2 cellular contexts compared by ENCODE assay signal in genomic region chr3:176916777-176917176, GRCh38.
TF ChIP-seq lines count a peak whose summit lies in the region.

No MANE protein-coding gene starts in this region.

TF ChIP-seq in GM23338, 12 proteins besides CTCF, POLR2A, EP300 and RAD21 (continued from another document):
- TF ChIP-seq, protein P1, sequence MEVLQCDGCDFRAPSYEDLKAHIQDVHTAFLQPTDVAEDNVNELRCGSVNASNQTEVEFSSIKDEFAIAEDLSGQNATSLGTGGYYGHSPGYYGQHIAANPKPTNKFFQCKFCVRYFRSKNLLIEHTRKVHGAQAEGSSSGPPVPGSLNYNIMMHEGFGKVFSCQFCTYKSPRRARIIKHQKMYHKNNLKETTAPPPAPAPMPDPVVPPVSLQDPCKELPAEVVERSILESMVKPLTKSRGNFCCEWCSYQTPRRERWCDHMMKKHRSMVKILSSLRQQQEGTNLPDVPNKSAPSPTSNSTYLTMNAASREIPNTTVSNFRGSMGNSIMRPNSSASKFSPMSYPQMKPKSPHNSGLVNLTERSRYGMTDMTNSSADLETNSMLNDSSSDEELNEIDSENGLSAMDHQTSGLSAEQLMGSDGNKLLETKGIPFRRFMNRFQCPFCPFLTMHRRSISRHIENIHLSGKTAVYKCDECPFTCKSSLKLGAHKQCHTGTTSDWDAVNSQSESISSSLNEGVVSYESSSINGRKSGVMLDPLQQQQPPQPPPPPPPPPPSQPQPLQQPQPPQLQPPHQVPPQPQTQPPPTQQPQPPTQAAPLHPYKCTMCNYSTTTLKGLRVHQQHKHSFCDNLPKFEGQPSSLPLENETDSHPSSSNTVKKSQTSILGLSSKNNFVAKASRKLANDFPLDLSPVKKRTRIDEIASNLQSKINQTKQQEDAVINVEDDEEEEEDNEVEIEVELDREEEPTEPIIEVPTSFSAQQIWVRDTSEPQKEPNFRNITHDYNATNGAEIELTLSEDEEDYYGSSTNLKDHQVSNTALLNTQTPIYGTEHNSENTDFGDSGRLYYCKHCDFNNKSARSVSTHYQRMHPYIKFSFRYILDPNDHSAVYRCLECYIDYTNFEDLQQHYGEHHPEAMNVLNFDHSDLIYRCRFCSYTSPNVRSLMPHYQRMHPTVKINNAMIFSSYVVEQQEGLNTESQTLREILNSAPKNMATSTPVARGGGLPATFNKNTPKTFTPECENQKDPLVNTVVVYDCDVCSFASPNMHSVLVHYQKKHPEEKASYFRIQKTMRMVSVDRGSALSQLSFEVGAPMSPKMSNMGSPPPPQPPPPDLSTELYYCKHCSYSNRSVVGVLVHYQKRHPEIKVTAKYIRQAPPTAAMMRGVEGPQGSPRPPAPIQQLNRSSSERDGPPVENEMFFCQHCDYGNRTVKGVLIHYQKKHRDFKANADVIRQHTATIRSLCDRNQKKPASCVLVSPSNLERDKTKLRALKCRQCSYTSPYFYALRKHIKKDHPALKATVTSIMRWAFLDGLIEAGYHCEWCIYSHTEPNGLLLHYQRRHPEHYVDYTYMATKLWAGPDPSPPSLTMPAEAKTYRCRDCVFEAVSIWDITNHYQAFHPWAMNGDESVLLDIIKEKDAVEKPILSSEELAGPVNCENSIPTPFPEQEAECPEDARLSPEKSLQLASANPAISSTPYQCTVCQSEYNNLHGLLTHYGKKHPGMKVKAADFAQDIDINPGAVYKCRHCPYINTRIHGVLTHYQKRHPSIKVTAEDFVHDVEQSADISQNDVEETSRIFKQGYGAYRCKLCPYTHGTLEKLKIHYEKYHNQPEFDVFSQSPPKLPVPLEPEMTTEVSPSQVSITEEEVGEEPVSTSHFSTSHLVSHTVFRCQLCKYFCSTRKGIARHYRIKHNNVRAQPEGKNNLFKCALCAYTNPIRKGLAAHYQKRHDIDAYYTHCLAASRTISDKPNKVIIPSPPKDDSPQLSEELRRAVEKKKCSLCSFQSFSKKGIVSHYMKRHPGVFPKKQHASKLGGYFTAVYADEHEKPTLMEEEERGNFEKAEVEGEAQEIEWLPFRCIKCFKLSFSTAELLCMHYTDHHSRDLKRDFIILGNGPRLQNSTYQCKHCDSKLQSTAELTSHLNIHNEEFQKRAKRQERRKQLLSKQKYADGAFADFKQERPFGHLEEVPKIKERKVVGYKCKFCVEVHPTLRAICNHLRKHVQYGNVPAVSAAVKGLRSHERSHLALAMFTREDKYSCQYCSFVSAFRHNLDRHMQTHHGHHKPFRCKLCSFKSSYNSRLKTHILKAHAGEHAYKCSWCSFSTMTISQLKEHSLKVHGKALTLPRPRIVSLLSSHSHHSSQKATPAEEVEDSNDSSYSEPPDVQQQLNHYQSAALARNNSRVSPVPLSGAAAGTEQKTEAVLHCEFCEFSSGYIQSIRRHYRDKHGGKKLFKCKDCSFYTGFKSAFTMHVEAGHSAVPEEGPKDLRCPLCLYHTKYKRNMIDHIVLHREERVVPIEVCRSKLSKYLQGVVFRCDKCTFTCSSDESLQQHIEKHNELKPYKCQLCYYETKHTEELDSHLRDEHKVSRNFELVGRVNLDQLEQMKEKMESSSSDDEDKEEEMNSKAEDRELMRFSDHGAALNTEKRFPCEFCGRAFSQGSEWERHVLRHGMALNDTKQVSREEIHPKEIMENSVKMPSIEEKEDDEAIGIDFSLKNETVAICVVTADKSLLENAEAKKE (CRISPR knock-in tag; IDR thresholded peaks at IDR 0.05), result peak; percentile 39; the same call in 1 of the 2 replicates
- no peak for TF ChIP-seq CREB1 (CRISPR knock-in tag; IDR thresholded peaks at IDR 0.05; ENCODE audit: low read depth)
- TF ChIP-seq NANOG (IDR thresholded peaks at IDR 0.05; ENCODE audit: borderline replicate concordance), result no peak
- no peak for TF ChIP-seq STAT1 (IDR thresholded peaks at IDR 0.05; ENCODE audit: unreplicated experiment)
- TF ChIP-seq, protein P2, sequence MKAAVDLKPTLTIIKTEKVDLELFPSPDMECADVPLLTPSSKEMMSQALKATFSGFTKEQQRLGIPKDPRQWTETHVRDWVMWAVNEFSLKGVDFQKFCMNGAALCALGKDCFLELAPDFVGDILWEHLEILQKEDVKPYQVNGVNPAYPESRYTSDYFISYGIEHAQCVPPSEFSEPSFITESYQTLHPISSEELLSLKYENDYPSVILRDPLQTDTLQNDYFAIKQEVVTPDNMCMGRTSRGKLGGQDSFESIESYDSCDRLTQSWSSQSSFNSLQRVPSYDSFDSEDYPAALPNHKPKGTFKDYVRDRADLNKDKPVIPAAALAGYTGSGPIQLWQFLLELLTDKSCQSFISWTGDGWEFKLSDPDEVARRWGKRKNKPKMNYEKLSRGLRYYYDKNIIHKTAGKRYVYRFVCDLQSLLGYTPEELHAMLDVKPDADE (IDR thresholded peaks at IDR 0.05), result no peak
- peak; percentile 99 for TF ChIP-seq ZNF331 (CRISPR knock-in tag; IDR thresholded peaks at IDR 0.05; ENCODE audit: low read depth)
- TF ChIP-seq JUNB (IDR thresholded peaks at IDR 0.05; ENCODE audit: unreplicated experiment), result no peak
- TF ChIP-seq POLR2AphosphoS5 (IDR thresholded peaks at IDR 0.05; ENCODE audit: low read depth), result 0 out of 2 replicates have a peak, but pooled peaks have one; percentile 29
- TF ChIP-seq ZNF114 (CRISPR knock-in tag; IDR thresholded peaks at IDR 0.05), result no peak

TF ChIP-seq in SK-N-SH, 30 proteins besides CTCF, POLR2A, EP300 and RAD21 (continued from another document):
- TF ChIP-seq, protein P3, sequence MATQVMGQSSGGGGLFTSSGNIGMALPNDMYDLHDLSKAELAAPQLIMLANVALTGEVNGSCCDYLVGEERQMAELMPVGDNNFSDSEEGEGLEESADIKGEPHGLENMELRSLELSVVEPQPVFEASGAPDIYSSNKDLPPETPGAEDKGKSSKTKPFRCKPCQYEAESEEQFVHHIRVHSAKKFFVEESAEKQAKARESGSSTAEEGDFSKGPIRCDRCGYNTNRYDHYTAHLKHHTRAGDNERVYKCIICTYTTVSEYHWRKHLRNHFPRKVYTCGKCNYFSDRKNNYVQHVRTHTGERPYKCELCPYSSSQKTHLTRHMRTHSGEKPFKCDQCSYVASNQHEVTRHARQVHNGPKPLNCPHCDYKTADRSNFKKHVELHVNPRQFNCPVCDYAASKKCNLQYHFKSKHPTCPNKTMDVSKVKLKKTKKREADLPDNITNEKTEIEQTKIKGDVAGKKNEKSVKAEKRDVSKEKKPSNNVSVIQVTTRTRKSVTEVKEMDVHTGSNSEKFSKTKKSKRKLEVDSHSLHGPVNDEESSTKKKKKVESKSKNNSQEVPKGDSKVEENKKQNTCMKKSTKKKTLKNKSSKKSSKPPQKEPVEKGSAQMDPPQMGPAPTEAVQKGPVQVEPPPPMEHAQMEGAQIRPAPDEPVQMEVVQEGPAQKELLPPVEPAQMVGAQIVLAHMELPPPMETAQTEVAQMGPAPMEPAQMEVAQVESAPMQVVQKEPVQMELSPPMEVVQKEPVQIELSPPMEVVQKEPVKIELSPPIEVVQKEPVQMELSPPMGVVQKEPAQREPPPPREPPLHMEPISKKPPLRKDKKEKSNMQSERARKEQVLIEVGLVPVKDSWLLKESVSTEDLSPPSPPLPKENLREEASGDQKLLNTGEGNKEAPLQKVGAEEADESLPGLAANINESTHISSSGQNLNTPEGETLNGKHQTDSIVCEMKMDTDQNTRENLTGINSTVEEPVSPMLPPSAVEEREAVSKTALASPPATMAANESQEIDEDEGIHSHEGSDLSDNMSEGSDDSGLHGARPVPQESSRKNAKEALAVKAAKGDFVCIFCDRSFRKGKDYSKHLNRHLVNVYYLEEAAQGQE (IDR thresholded peaks at IDR 0.05; ENCODE audit: low read depth, low read length), result no peak
- no peak for TF ChIP-seq TEAD4 (IDR thresholded peaks at IDR 0.05; ENCODE audit: borderline replicate concordance, insufficient read depth)
